28 cellular contexts compared by ENCODE assay signal in the genomic region with DNA sequence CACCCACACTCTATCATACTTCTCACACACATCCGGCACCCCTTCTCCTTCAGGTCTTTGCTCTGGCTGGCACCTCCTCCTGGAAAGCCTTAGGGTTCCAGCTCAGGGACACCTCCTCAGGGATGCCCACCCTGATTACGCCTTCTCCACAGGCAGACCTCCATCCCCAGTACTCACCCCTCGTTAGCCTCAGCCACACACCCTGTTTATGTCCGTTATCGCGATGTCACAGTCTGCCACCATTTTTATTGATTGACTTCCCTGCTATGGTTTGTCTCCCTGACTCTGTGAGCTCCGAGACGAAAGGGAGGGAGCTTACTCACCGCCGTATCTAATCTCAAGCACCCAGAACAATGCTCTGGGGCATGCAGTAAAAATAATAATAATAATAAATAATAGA.
"Had no signal": no experiment of that assay in that cellular context is flagged by ENCODE, and none has a peak within 500 bp of the region (broad histone marks: within the 10 kb centered on the region; RNA-seq: fewer than 3 reads in every experiment).

No MANE protein-coding gene starts in this region.

- H3K4me3 ChIP-seq: esophagus muscularis mucosa, gastroesophageal sphincter, heart left ventricle had no signal

- H3K36me3 Mint-ChIP-seq: activated naive CD8-positive, alpha-beta T cell had no signal

- ATAC-seq: activated CD4-positive, CD25-positive, alpha-beta regulatory T cell treated with anti-CD3 and anti-CD28 coated beads, Interleukin-2, amount 50 U/mL, for 24 hours; activated CD8-positive, alpha-beta T cell treated with anti-CD3 and anti-CD28 coated beads for 36 hours; activated T-cell treated with anti-CD3 and anti-CD28 coated beads, Interleukin-2, amount 50 U/mL, for 4 hours; activated T-helper 17 cell treated with anti-CD3 and anti-CD28 coated beads, Interleukin-2, amount 50 U/mL, for 72 hours; effector memory CD8-positive, alpha-beta T cell; foreskin keratinocyte; gastroesophageal sphincter; heart left ventricle had no signal

- H3K36me3 ChIP-seq: esophagus muscularis mucosa, gastroesophageal sphincter, heart left ventricle had no signal

- H3K4me1 Mint-ChIP-seq: activated B cell treated with CpG ODN at 0.5 μM for 24 hours; activated T-helper 17 cell treated with anti-CD3 and anti-CD28 coated beads, Interleukin-2, amount 50 U/mL, for 72 hours had no signal

- DNase-seq: activated B cell treated with CpG ODN at 0.5 μM for 24 hours; activated CD4-positive, alpha-beta T cell treated with anti-CD3 and anti-CD28 coated beads for 48 hours; activated CD4-positive, alpha-beta T cell treated with anti-CD3 and anti-CD28 coated beads, Interleukin-2, amount 50 U/mL, for 1 hour; activated CD4-positive, alpha-beta T cell treated with anti-CD3 and anti-CD28 coated beads, Interleukin-2, amount 50 U/mL, for 48 hours; activated CD8-positive, alpha-beta memory T cell treated with anti-CD3 and anti-CD28 coated beads for 24 hours; activated CD8-positive, alpha-beta T cell treated with anti-CD3 and anti-CD28 coated beads for 36 hours; activated effector memory CD4-positive, alpha-beta T cell treated with Interleukin-2 at 50 U/mL for 16 hours; activated gamma-delta T cell treated with Interleukin-2 at 50 U/mL for 16 hours; activated naive CD4-positive, alpha-beta T cell treated with anti-CD3 and anti-CD28 coated beads, Interleukin-2, amount 50 U/mL, for 16 hours; activated naive CD4-positive, alpha-beta T cell treated with Interleukin-2 at 50 U/mL for 16 hours; activated T-cell treated with anti-CD3 and anti-CD28 coated beads, Interleukin-2, amount 50 U/mL, for 4 hours; amniotic stem cell; anterior cingulate cortex; caudate nucleus; cortex of kidney; dermis blood vessel endothelial cell; effector CD4-positive, alpha-beta T cell; effector memory CD8-positive, alpha-beta T cell; erythroblast; foreskin keratinocyte; heart left ventricle; T-helper 2 cell had no signal

- H3K4me1 ChIP-seq: esophagus muscularis mucosa, foreskin keratinocyte, gastroesophageal sphincter, heart left ventricle had no signal

- H3K27ac ChIP-seq: esophagus muscularis mucosa, foreskin keratinocyte, gastroesophageal sphincter, heart left ventricle, VCaP had no signal

- H3K4me3 Mint-ChIP-seq: activated B cell treated with CpG ODN at 0.5 μM for 24 hours; activated CD8-positive, alpha-beta T cell treated with anti-CD3 and anti-CD28 coated beads for 36 hours; activated naive CD8-positive, alpha-beta T cell; activated T-cell treated with anti-CD3 and anti-CD28 coated beads, Interleukin-2, amount 50 U/mL, for 4 hours; activated T-helper 17 cell treated with anti-CD3 and anti-CD28 coated beads, Interleukin-2, amount 50 U/mL, for 72 hours; effector memory CD8-positive, alpha-beta T cell had no signal

- H3K9me3 Mint-ChIP-seq: activated B cell treated with CpG ODN at 0.5 μM for 24 hours; activated CD8-positive, alpha-beta T cell treated with anti-CD3 and anti-CD28 coated beads for 36 hours; activated T-cell treated with anti-CD3 and anti-CD28 coated beads, Interleukin-2, amount 50 U/mL, for 4 hours; activated T-helper 17 cell treated with anti-CD3 and anti-CD28 coated beads, Interleukin-2, amount 50 U/mL, for 72 hours; effector memory CD8-positive, alpha-beta T cell had no signal

- H3K27ac Mint-ChIP-seq: activated B cell treated with CpG ODN at 0.5 μM for 24 hours; activated CD8-positive, alpha-beta T cell treated with anti-CD3 and anti-CD28 coated beads for 36 hours; activated naive CD8-positive, alpha-beta T cell; activated T-helper 17 cell treated with anti-CD3 and anti-CD28 coated beads, Interleukin-2, amount 50 U/mL, for 72 hours; effector memory CD8-positive, alpha-beta T cell had no signal
